In genomic region chr15:60070838-60071493, GRCh38 we compare ENCODE assay signal across 13 cellular contexts.
DNase-seq lines count a peak whose midpoint lies in the region; ATAC-seq and TF ChIP-seq lines count a peak whose summit lies in the region.
"Had no signal": no experiment of that assay in that cellular context is flagged by ENCODE, and none has a peak within 500 bp of the region (broad histone marks: within the 10 kb centered on the region; RNA-seq: fewer than 3 reads in every experiment).

No MANE protein-coding gene starts in this region.

- no peak for TF ChIP-seq CTCF in nephron (IDR thresholded peaks at IDR 0.05; ENCODE audit: unreplicated experiment in 3 of 3)

- H3K4me3 Mint-ChIP-seq in nephron, result peak overlapping the region in 2 of 3 experiments; percentile 9 to 45
- no peak overlapping the region for H3K4me3 Mint-ChIP-seq in activated naive CD4-positive, alpha-beta T cell treated with anti-CD3 and anti-CD28 coated beads for 36 hours
- H3K4me3 Mint-ChIP-seq: activated T-cell treated with anti-CD3 and anti-CD28 coated beads, Interleukin-2, amount 50 U/mL, for 72 hours; CD4-positive, alpha-beta T cell; memory B cell had no signal

- peak; percentile 82 for DNase-seq in Daoy (ENCODE audit: low read depth)
- DNase-seq in NCI-H460 (ENCODE audit: extremely low read depth, low read depth), result peak; percentile 75
- DNase-seq in dermis blood vessel endothelial cell, result peak; percentile 76
- DNase-seq in activated naive CD4-positive, alpha-beta T cell treated with anti-CD3 and anti-CD28 coated beads for 36 hours, result no peak
- no peak for DNase-seq in NCI-H2081 treated with DMSO at 0.1 percent for 48 hours (lab: John Stamatoyannopoulos, UW)
- DNase-seq: activated T-cell treated with anti-CD3 and anti-CD28 coated beads, Interleukin-2, amount 50 U/mL, for 72 hours; CD4-positive, alpha-beta T cell; NCI-H2029; testis had no signal

- H3K36me3 Mint-ChIP-seq in nephron (ENCODE audit: low read depth), result no peaks in the 10 kb centered on the region
- H3K36me3 Mint-ChIP-seq in activated naive CD4-positive, alpha-beta T cell treated with anti-CD3 and anti-CD28 coated beads for 36 hours (ENCODE audit: low read depth), result no peaks in the 10 kb centered on the region

- CTCF ChIA-PET in activated naive CD4-positive, alpha-beta T cell treated with anti-CD3 and anti-CD28 coated beads for 36 hours (lab: Charles Lee), result no interaction called here

- ATAC-seq in GM19452 (IDR thresholded peaks at IDR 0.05; ENCODE audit: unreplicated experiment), result no peak
- no peak for ATAC-seq in GM19467 (IDR thresholded peaks at IDR 0.05; ENCODE audit: unreplicated experiment)
- ATAC-seq: activated T-cell treated with anti-CD3 and anti-CD28 coated beads, Interleukin-2, amount 50 U/mL, for 72 hours had no signal

- intact Hi-C loops in activated naive CD4-positive, alpha-beta T cell treated with anti-CD3 and anti-CD28 coated beads for 36 hours (cut with micrococcal nuclease), result no loop called here

- peak overlapping the region; percentile 81 to 90 (median 88) for H3K27ac Mint-ChIP-seq in nephron
- H3K27ac Mint-ChIP-seq in activated naive CD4-positive, alpha-beta T cell treated with anti-CD3 and anti-CD28 coated beads for 36 hours, result no peak overlapping the region
- H3K27ac Mint-ChIP-seq: activated T-cell treated with anti-CD3 and anti-CD28 coated beads, Interleukin-2, amount 50 U/mL, for 72 hours; CD4-positive, alpha-beta T cell; memory B cell had no signal

- H3K4me1 Mint-ChIP-seq in nephron, result peaks cover 49% of the 10 kb centered on the region
- H3K4me1 Mint-ChIP-seq in activated naive CD4-positive, alpha-beta T cell treated with anti-CD3 and anti-CD28 coated beads for 36 hours (ENCODE audit: low read depth), result peaks cover 16% of the 10 kb centered on the region
- H3K4me1 Mint-ChIP-seq: memory B cell had no signal

- peaks cover 7% of the 10 kb centered on the region for H3K27me3 Mint-ChIP-seq in nephron (ENCODE audit: low read depth)
- H3K27me3 Mint-ChIP-seq in activated naive CD4-positive, alpha-beta T cell treated with anti-CD3 and anti-CD28 coated beads for 36 hours (ENCODE audit: low read depth), result peaks cover 3% of the 10 kb centered on the region

- no peaks in the 10 kb centered on the region for H3K9me3 Mint-ChIP-seq in nephron
- H3K9me3 Mint-ChIP-seq in activated naive CD4-positive, alpha-beta T cell treated with anti-CD3 and anti-CD28 coated beads for 36 hours, result no peaks in the 10 kb centered on the region
- H3K9me3 Mint-ChIP-seq: CD4-positive, alpha-beta T cell had no signal

Comparison
In these comparisons a context has a peak if more than half of its experiments do, and no peak if none do; other contexts are left out.
1. DNase-seq: peak in Daoy (single experiment), NCI-H460 (single experiment) and dermis blood vessel endothelial cell (single experiment); none in activated naive CD4-positive, alpha-beta T cell treated with anti-CD3 and anti-CD28 coated beads for 36 hours (single experiment) and NCI-H2081 treated with DMSO at 0.1 percent for 48 hours (single experiment).